In genomic region chr10:118753331-118753730, GRCh38 we compare ENCODE assay signal across 8 cellular contexts. TPM values are rescaled to one million over a fixed set of nuclear protein-coding genes. Genes with fewer than 3 reads are reported as not detected.
DNase-seq lines count a peak whose midpoint lies in the region; ATAC-seq and TF ChIP-seq lines count a peak whose summit lies in the region.

No MANE protein-coding gene starts in this region.

- TF ChIP-seq CTCF in kidney epithelial cell (IDR thresholded peaks at IDR 0.05; ENCODE audit: insufficient read depth, low read length, poor library complexity, severe bottlenecking) = no peak
- no peak for TF ChIP-seq CTCF in thoracic aorta (IDR thresholded peaks at IDR 0.05)

- no peak overlapping the region for H3K27ac Mint-ChIP-seq in activated CD4-positive, alpha-beta T cell treated with anti-CD3 and anti-CD28 coated beads, Interleukin-2, amount 10 ng/mL, durations not matched to agents 24 days and 14 days
- peak overlapping the region; percentile 79 for H3K27ac Mint-ChIP-seq in activated naive CD8-positive, alpha-beta T cell

- intact Hi-C loops in activated CD4-positive, alpha-beta T cell treated with anti-CD3 and anti-CD28 coated beads, Interleukin-2, amount 10 ng/mL, durations not matched to agents 24 days and 14 days (cut with micrococcal nuclease) = loop anchor here (10.0 kb wide), 1 partner anchor 901 kb away; the partner anchor contains the start of gene BAG3

- peaks cover 5% of the 10 kb centered on the region for H3K36me3 Mint-ChIP-seq in activated CD4-positive, alpha-beta T cell treated with anti-CD3 and anti-CD28 coated beads, Interleukin-2, amount 10 ng/mL, durations not matched to agents 24 days and 14 days (ENCODE audit: low read depth)
- H3K36me3 Mint-ChIP-seq in activated naive CD8-positive, alpha-beta T cell = peaks cover 7% of the 10 kb centered on the region

- H3K36me3 ChIP-seq in kidney epithelial cell (ENCODE audit: control insufficient read depth, insufficient read depth, low read length) (no peaks in the 10 kb centered on the region), thoracic aorta (no peaks in the 10 kb centered on the region)

- H3K4me1 Mint-ChIP-seq in activated CD4-positive, alpha-beta T cell treated with anti-CD3 and anti-CD28 coated beads, Interleukin-2, amount 10 ng/mL, durations not matched to agents 24 days and 14 days = peaks cover 32% of the 10 kb centered on the region
- H3K4me1 Mint-ChIP-seq in activated naive CD8-positive, alpha-beta T cell (ENCODE audit: low read depth) = peaks cover 58% of the 10 kb centered on the region

- no peak overlapping the region for H3K27ac ChIP-seq in thoracic aorta

- H3K27me3 Mint-ChIP-seq in activated CD4-positive, alpha-beta T cell treated with anti-CD3 and anti-CD28 coated beads, Interleukin-2, amount 10 ng/mL, durations not matched to agents 24 days and 14 days = peaks cover 13% of the 10 kb centered on the region
- H3K27me3 Mint-ChIP-seq in activated naive CD8-positive, alpha-beta T cell = no peaks in the 10 kb centered on the region

- peak overlapping the region; percentile 96 for H3K4me3 Mint-ChIP-seq in activated CD4-positive, alpha-beta T cell treated with anti-CD3 and anti-CD28 coated beads, Interleukin-2, amount 10 ng/mL, durations not matched to agents 24 days and 14 days
- H3K4me3 Mint-ChIP-seq in activated naive CD8-positive, alpha-beta T cell = peak overlapping the region; percentile 93

- H3K9me3 Mint-ChIP-seq in activated CD4-positive, alpha-beta T cell treated with anti-CD3 and anti-CD28 coated beads, Interleukin-2, amount 10 ng/mL, durations not matched to agents 24 days and 14 days = no peaks in the 10 kb centered on the region
- H3K9me3 Mint-ChIP-seq in activated naive CD8-positive, alpha-beta T cell (ENCODE audit: low read depth) = no peaks in the 10 kb centered on the region

- no peaks in the 10 kb centered on the region for H3K9me3 ChIP-seq in thoracic aorta

- DNase-seq in activated CD4-positive, alpha-beta T cell treated with anti-CD3 and anti-CD28 coated beads, Interleukin-2, amount 10 ng/mL, durations not matched to agents 24 days and 14 days = no peak
- DNase-seq in activated CD4-positive, alpha-beta T cell treated with anti-CD3 and anti-CD28 coated beads for 48 hours = no peak
- DNase-seq in kidney epithelial cell (ENCODE audit: low read depth) = no peak
- DNase-seq in thoracic aorta (ENCODE audit: low spot score) = no peak
- DNase-seq in NCI-H1092 (lab: John Stamatoyannopoulos, UW) = no peak
- no peak for DNase-seq in AML-193 (lab: John Stamatoyannopoulos, UW)

- H3K4me3 ChIP-seq in kidney epithelial cell (ENCODE audit: low read depth, low read length) = peak overlapping the region; percentile 94
- peak overlapping the region; percentile 99 for H3K4me3 ChIP-seq in thoracic aorta

- H3K27me3 ChIP-seq in kidney epithelial cell (ENCODE audit: control insufficient read depth, insufficient read depth, low read length) (no peaks in the 10 kb centered on the region), thoracic aorta (replicated peaks; ENCODE audit: insufficient read depth) (no peaks in the 10 kb centered on the region)

- ATAC-seq in thoracic aorta (ENCODE audit: insufficient number of reproducible peaks, low FRiP score, low read depth) (no peak), GM21786 (IDR thresholded peaks at IDR 0.05; ENCODE audit: unreplicated experiment) (no peak)

- peaks cover 22 to 31% of the 10 kb centered on the region in 2 donors for H3K4me1 ChIP-seq in thoracic aorta (ENCODE audit: control insufficient read depth in 1 of 2, low read depth in 2 of 2)

RNA-seq across cellular contexts. Expression of gene CACUL1, which starts 1.4 kb away (rescaled TPM):
- 27.6 and 29.4 TPM in 2 replicates for total RNA-seq in activated CD4-positive, alpha-beta T cell treated with anti-CD3 and anti-CD28 coated beads, Interleukin-2, amount 10 ng/mL, durations not matched to agents 24 days and 14 days
- total RNA-seq in kidney epithelial cell (34.1 and 35.0 TPM in 2 replicates), thoracic aorta (10 to 100 TPM; 32.7 to 42.9 TPM)
